In genomic region chr18:22200611-22201225, GRCh38 we compare ENCODE assay signal across 27 cellular contexts. TPM values are rescaled to one million over a fixed set of nuclear protein-coding genes. Genes with fewer than 3 reads are reported as not detected.
A peak's percentile ranks its signal among the peaks of the same experiment; 100 is the strongest.
DNase-seq lines count a peak whose midpoint lies in the region; ATAC-seq and TF ChIP-seq lines count a peak whose summit lies in the region.
"Had no signal": no experiment of that assay in that cellular context is flagged by ENCODE, and none has a peak within 500 bp of the region (broad histone marks: within the 10 kb centered on the region; RNA-seq: fewer than 3 reads in every experiment).

No MANE protein-coding gene starts in this region.

- H4K91ac ChIP-seq in neuronal stem cell (ENCODE audit: low read depth, low read length, poor library complexity): no peak overlapping the region

- H3K79me1 ChIP-seq in neuronal stem cell (ENCODE audit: low read depth, low read length): no peaks in the 10 kb centered on the region

- H2BK120ac ChIP-seq in neuronal stem cell (ENCODE audit: low read depth, low read length): no peak overlapping the region

- no CpG with 5 or more reads among the region's 32 CpGs for WGBS in neuronal stem cell (ENCODE audit: extremely low coverage in 2 of 2, insufficient read length in 2 of 2, insufficient replicate concordance in 1 of 2), 2 donors

- H2BK12ac ChIP-seq in neuronal stem cell (ENCODE audit: low read length): no peak overlapping the region

- no peak overlapping the region for H3K23ac ChIP-seq in neuronal stem cell (ENCODE audit: low read depth, low read length, poor library complexity)

- intact Hi-C loops in left ventricle myocardium inferior (cut with micrococcal nuclease): no loop called here
- intact Hi-C loops in sciatic nerve (cut with DNase I): no loop called here

- peak overlapping the region; percentile 44 for H3K18ac ChIP-seq in neuronal stem cell (ENCODE audit: low read length)

- H3K4me1 ChIP-seq in left ventricle myocardium inferior (peaks cover 98% of the 10 kb centered on the region), neuronal stem cell (ENCODE audit: control insufficient read depth in 2 of 2, insufficient read depth in 1 of 2, low read depth in 1 of 2, low read length in 2 of 2) (peaks cover 0 to 1% of the 10 kb centered on the region in 2 donors)
- H3K4me1 ChIP-seq in effector memory CD4-positive, alpha-beta T cell (ENCODE audit: control insufficient read depth, insufficient read depth, low read length, poor library complexity, severe bottlenecking): no peaks in the 10 kb centered on the region
- H3K4me1 ChIP-seq: breast epithelium, SJCRH30 had no signal

- H2AK5ac ChIP-seq in neuronal stem cell (ENCODE audit: low read depth, low read length): no peak overlapping the region

- H3K27ac ChIP-seq in coronary artery: peak overlapping the region; percentile 34 to 46
- peak overlapping the region; percentile 100 for H3K27ac ChIP-seq in left ventricle myocardium inferior (replicated peaks)
- H3K27ac ChIP-seq in neuronal stem cell (replicated peaks; ENCODE audit: low read length): no peak overlapping the region
- no peak overlapping the region for H3K27ac ChIP-seq in effector memory CD4-positive, alpha-beta T cell (ENCODE audit: insufficient read depth, low read length, poor library complexity, severe bottlenecking)
- H3K27ac ChIP-seq: BLaER1, breast epithelium, SJCRH30, skin epidermis, tibial artery, WERI-Rb-1 had no signal

- H2BK15ac ChIP-seq in neuronal stem cell (ENCODE audit: low read length): no peak overlapping the region

- H2AFZ ChIP-seq in neuronal stem cell (ENCODE audit: low read length): no peak overlapping the region

- no peak overlapping the region for H3K4ac ChIP-seq in neuronal stem cell (ENCODE audit: low read length)

- no peak overlapping the region for H3K4me2 ChIP-seq in neuronal stem cell (ENCODE audit: insufficient read depth, low read length, poor library complexity, severe bottlenecking)
- H3K4me2 ChIP-seq: BLaER1 had no signal

- H3K9me3 ChIP-seq in left ventricle myocardium inferior (replicated peaks): no peaks in the 10 kb centered on the region
- H3K9me3 ChIP-seq in neuronal stem cell (replicated peaks in 1 of 2; ENCODE audit: control insufficient read depth in 2 of 2, insufficient read depth in 1 of 2, low read depth in 1 of 2, low read length in 2 of 2): no peaks in the 10 kb centered on the region
- no peaks in the 10 kb centered on the region for H3K9me3 ChIP-seq in effector memory CD4-positive, alpha-beta T cell (ENCODE audit: control insufficient read depth, low read length)
- H3K9me3 ChIP-seq: BLaER1, breast epithelium, SJCRH30, tibial artery had no signal

- peaks cover 32% of the 10 kb centered on the region for H3K36me3 ChIP-seq in left ventricle myocardium inferior
- H3K36me3 ChIP-seq in neuronal stem cell (replicated peaks in 1 of 2; ENCODE audit: control insufficient read depth in 2 of 2, insufficient read depth in 2 of 2, low read length in 2 of 2): no peaks in the 10 kb centered on the region
- H3K36me3 ChIP-seq in effector memory CD4-positive, alpha-beta T cell (ENCODE audit: control insufficient read depth, insufficient read depth, low read length): no peaks in the 10 kb centered on the region
- H3K36me3 ChIP-seq: breast epithelium, SJCRH30, WERI-Rb-1 had no signal

- no peak overlapping the region for H4K8ac ChIP-seq in neuronal stem cell (ENCODE audit: low read depth, low read length)

- no peak overlapping the region for H3K14ac ChIP-seq in neuronal stem cell (ENCODE audit: low read length)

- H3K27me3 ChIP-seq in left ventricle myocardium inferior (ENCODE audit: low read depth) (no peaks in the 10 kb centered on the region), neuronal stem cell (ENCODE audit: control insufficient read depth in 3 of 3, insufficient read depth in 3 of 3, low read depth in 1 of 3, low read length in 3 of 3) (peaks cover 0 to 10% (median 0%) of the 10 kb centered on the region in 3 experiments)
- H3K27me3 ChIP-seq in effector memory CD4-positive, alpha-beta T cell (replicated peaks; ENCODE audit: control insufficient read depth, insufficient read depth, low read length, poor library complexity, severe bottlenecking): no peaks in the 10 kb centered on the region
- H3K27me3 ChIP-seq: BLaER1, breast epithelium, SJCRH30, tibial artery had no signal

- H3K9ac ChIP-seq in neuronal stem cell (ENCODE audit: low read depth, low read length, poor library complexity): no peak overlapping the region
- H3K9ac ChIP-seq: BLaER1 had no signal

- no peak for ATAC-seq in sciatic nerve
- ATAC-seq: effector memory CD8-positive, alpha-beta T cell had no signal

- H2BK5ac ChIP-seq in neuronal stem cell (ENCODE audit: low read length): no peak overlapping the region

- DNase-seq in coronary artery (ENCODE audit: low spot score): no peak
- no peak for DNase-seq in left ventricle myocardium inferior
- no peak for DNase-seq in neuronal stem cell (ENCODE audit: low spot score)
- no peak for DNase-seq in NCI-H69 (lab: John Stamatoyannopoulos, UW)
- no peak for DNase-seq in sciatic nerve (ENCODE audit: low spot score)
- no peak for DNase-seq in activated CD4-positive, alpha-beta T cell treated with anti-CD3 and anti-CD28 coated beads for 1 hour
- DNase-seq in effector memory CD4-positive, alpha-beta T cell: no peak
- DNase-seq: activated CD4-positive, alpha-beta T cell treated with anti-CD3 and anti-CD28 coated beads, Interleukin-2, amount 10 ng/mL, durations not matched to agents 24 days and 14 days; activated CD8-positive, alpha-beta memory T cell treated with anti-CD3 and anti-CD28 coated beads for 24 hours; activated T-cell treated with anti-CD3 and anti-CD28 coated beads for 4 hours; amygdala; cortex of kidney; DMS153; effector memory CD8-positive, alpha-beta T cell; glutamatergic neuron; IMR-90; naive B cell; NCI-H446 treated with DMSO at 0.1 percent for 48 hours; nucleus accumbens; SJCRH30; T1000; tibial artery; WERI-Rb-1 had no signal

- TF ChIP-seq CTCF in coronary artery (IDR thresholded peaks at IDR 0.05) (no peak), left ventricle myocardium inferior (IDR thresholded peaks at IDR 0.05; ENCODE audit: borderline replicate concordance) (no peak)

- peak overlapping the region; percentile 32 for H3K4me3 ChIP-seq in coronary artery
- H3K4me3 ChIP-seq in left ventricle myocardium inferior: peak overlapping the region; percentile 37
- no peak overlapping the region for H3K4me3 ChIP-seq in neuronal stem cell (ENCODE audit: low read length in 2 of 2)
- no peak overlapping the region for H3K4me3 ChIP-seq in effector memory CD4-positive, alpha-beta T cell (ENCODE audit: insufficient read depth, low read depth, low read length, poor library complexity, severe bottlenecking)
- H3K4me3 ChIP-seq: BLaER1, breast epithelium, SJCRH30, skin epidermis, tibial artery had no signal

RNA-seq across cellular contexts. Expression of gene GATA6, which starts 31.3 kb away (rescaled TPM):
- 60.9 TPM for total RNA-seq in left ventricle myocardium inferior
- 0.04 TPM for polyA plus RNA-seq in neuronal stem cell (2013, experiment 1 of 2)
- polyA plus RNA-seq in neuronal stem cell (2013, experiment 2 of 2): 0.03 TPM
- 5.3 TPM for total RNA-seq in sciatic nerve
- total RNA-seq: activated CD4-positive, alpha-beta T cell treated with anti-CD3 and anti-CD28 coated beads, Interleukin-2, amount 10 ng/mL, durations not matched to agents 24 days and 14 days; activated T-helper 2 cell treated with anti-CD3 and anti-CD28 coated beads, Interferon-gamma antibody, Interleukin-2, Interleukin-4, amounts not matched to agents 10 μg/mL and 5 μg/mL and 100 μg/mL, durations not matched to agents 14 hours and 24 hours and 36 hours had no signal

Comparison
In these comparisons a context has a peak if more than half of its experiments do, and no peak if none do; other contexts are left out.
1. H3K27ac ChIP-seq: peak in coronary artery (2 of 2) and left ventricle myocardium inferior (single experiment); none in neuronal stem cell (single experiment) and effector memory CD4-positive, alpha-beta T cell (single experiment).
2. H3K4me3 ChIP-seq: peak in coronary artery (single experiment) and left ventricle myocardium inferior (single experiment); none in neuronal stem cell (0 of 2) and effector memory CD4-positive, alpha-beta T cell (single experiment).